9 cellular contexts compared by ENCODE assay signal in genomic region chr20:43832961-43833360, GRCh38.
"Had no signal": no experiment of that assay in that cellular context is flagged by ENCODE, and none has a peak within 500 bp of the region (broad histone marks: within the 10 kb centered on the region; RNA-seq: fewer than 3 reads in every experiment).

No MANE protein-coding gene starts in this region.

- H3K9ac ChIP-seq: GM23248 had no signal

- H3K27ac ChIP-seq: GM23248, HL-60 had no signal

- H3K36me3 ChIP-seq: HAP-1 had no signal

- H3K9me3 ChIP-seq: HAP-1 had no signal

- ATAC-seq: HCT116, K562 had no signal

- DNase-seq: GM23248, GOT3, H7, HFFc6, IMR-90 had no signal

- H2AFZ ChIP-seq: GM23248 had no signal

- H3K4me3 ChIP-seq: GM23248, HAP-1, K562 had no signal

- H3K4me1 ChIP-seq: HAP-1 had no signal
